ENCODE assay signal across 8 cellular contexts in the genomic region with DNA sequence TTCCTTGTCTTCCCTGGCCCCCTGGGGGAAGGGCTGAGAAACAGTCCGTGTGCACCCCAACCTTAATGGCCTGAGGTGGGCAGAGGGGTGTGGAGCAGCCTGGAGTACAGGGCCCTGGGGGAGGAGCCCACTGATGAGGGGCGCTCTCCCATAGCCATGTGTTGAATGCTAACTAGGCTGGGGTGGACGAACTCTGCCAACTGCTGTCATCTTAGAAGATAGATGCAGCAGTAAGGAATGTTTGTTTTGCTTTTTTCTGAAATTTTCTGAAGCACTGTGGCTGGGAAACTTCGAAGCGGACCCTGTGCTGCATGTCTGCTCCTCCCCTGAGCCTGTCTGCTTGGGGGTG. TPM values are rescaled to one million over a fixed set of nuclear protein-coding genes. Genes with fewer than 3 reads are reported as not detected.
DNase-seq lines count a peak whose midpoint lies in the region; TF ChIP-seq lines count a peak whose summit lies in the region.

No MANE protein-coding gene starts in this region.

- no peak overlapping the region for H3K23ac ChIP-seq in trophoblast cell (ENCODE audit: low read length)

- TF ChIP-seq CTCF in CD14-positive monocyte (IDR thresholded peaks at IDR 0.05) (no peak), esophagus muscularis mucosa (IDR thresholded peaks at IDR 0.05) (no peak)

- H3K36me3 ChIP-seq in esophagus muscularis mucosa = peaks cover 5 to 71% (median 46%) of the 10 kb centered on the region in 4 donors
- no peaks in the 10 kb centered on the region for H3K36me3 ChIP-seq in trophoblast cell (ENCODE audit: control insufficient read depth in 1 of 2, insufficient read depth in 2 of 2, low read length in 2 of 2)

- H3K14ac ChIP-seq in trophoblast cell (ENCODE audit: low read length) = no peak overlapping the region

- H3K27me3 Mint-ChIP-seq in CD14-positive monocyte (ENCODE audit: low read depth in 3 of 3) = peaks cover 0 to 5% (median 2%) of the 10 kb centered on the region in 3 donors

- H2BK12ac ChIP-seq in trophoblast cell (ENCODE audit: low read length) = no peak overlapping the region

- no peak for TF ChIP-seq POLR2A in esophagus muscularis mucosa (IDR thresholded peaks at IDR 0.05; ENCODE audit: low read depth)

- H3K79me1 ChIP-seq in trophoblast cell (ENCODE audit: low read length) = peaks cover 5% of the 10 kb centered on the region

- H3K27me3 ChIP-seq in esophagus muscularis mucosa (no peaks in the 10 kb centered on the region), trophoblast cell (ENCODE audit: insufficient read depth, low read length) (no peaks in the 10 kb centered on the region)

- peak overlapping the region; percentile 79 for H4K91ac ChIP-seq in trophoblast cell (ENCODE audit: low read depth, low read length)

- intact Hi-C loops in CD14-positive monocyte (cut with micrococcal nuclease) = loop anchor here in 1 of 2 donors (5.0 kb wide), 1 partner anchor 60 kb away; no protein-coding TSS in a partner anchor
- intact Hi-C loops in esophagus muscularis mucosa (cut with DNase I) = no loop called here

- H2BK5ac ChIP-seq in trophoblast cell (ENCODE audit: low read depth, low read length, poor library complexity) = peak overlapping the region; percentile 11

- no peak overlapping the region for H3K9ac ChIP-seq in trophoblast cell (ENCODE audit: low read length)

- H3K36me3 Mint-ChIP-seq in CD14-positive monocyte = peaks cover 69 to 84% of the 10 kb centered on the region in 2 donors

- peak overlapping the region; percentile 50 to 58 for H3K4me3 Mint-ChIP-seq in CD14-positive monocyte

- no peaks in the 10 kb centered on the region for H3K79me2 ChIP-seq in trophoblast cell (ENCODE audit: control insufficient read depth, insufficient read depth, low read length, poor library complexity)

- no peak overlapping the region for H3K4ac ChIP-seq in trophoblast cell (ENCODE audit: low read depth, low read length)

- no peak overlapping the region for H3K4me2 ChIP-seq in trophoblast cell (ENCODE audit: low read length)

- 33% methylated on average over 5 of the region's 5 CpGs for WGBS in esophagus muscularis mucosa
- no CpG with 5 or more reads among the region's 5 CpGs for WGBS in trophoblast cell (ENCODE audit: extremely low coverage, insufficient coverage, insufficient read length)

- no peaks in the 10 kb centered on the region for H3K9me3 ChIP-seq in esophagus muscularis mucosa
- peaks cover 4% of the 10 kb centered on the region for H3K9me3 ChIP-seq in trophoblast cell (ENCODE audit: insufficient read depth, low read depth, low read length)

- peak overlapping the region; percentile 59 for H4K8ac ChIP-seq in trophoblast cell (ENCODE audit: low read depth, low read length)

- H2AFZ ChIP-seq in trophoblast cell (ENCODE audit: insufficient read depth, low read length, poor library complexity) = peak overlapping the region; percentile 2

- peak overlapping the region; percentile 51 to 72 (median 66) for H3K27ac ChIP-seq in esophagus muscularis mucosa (replicated peaks in 1 of 4)
- no peak overlapping the region for H3K27ac ChIP-seq in trophoblast cell (ENCODE audit: low read depth, low read length)

- H2AK5ac ChIP-seq in trophoblast cell (ENCODE audit: low read length) = no peak overlapping the region

- H3K4me3 ChIP-seq in esophagus muscularis mucosa = no peak overlapping the region
- H3K4me3 ChIP-seq in trophoblast cell (ENCODE audit: low read depth, low read length) = no peak overlapping the region

- H3K4me1 Mint-ChIP-seq in CD14-positive monocyte = peaks cover 83% of the 10 kb centered on the region

- peaks cover 47 to 80% (median 62%) of the 10 kb centered on the region in 4 donors for H3K4me1 ChIP-seq in esophagus muscularis mucosa
- peaks cover 5 to 8% of the 10 kb centered on the region in 2 experiments for H3K4me1 ChIP-seq in trophoblast cell (ENCODE audit: control insufficient read depth in 1 of 2, insufficient read depth in 2 of 2, low read length in 2 of 2)

- H4K12ac ChIP-seq in trophoblast cell (ENCODE audit: low read depth, low read length) = no peak overlapping the region

- peak overlapping the region; percentile 75 to 93 (median 88) for H3K27ac Mint-ChIP-seq in CD14-positive monocyte

- H2BK120ac ChIP-seq in trophoblast cell (ENCODE audit: insufficient read depth, low read length, poor library complexity) = no peak overlapping the region

- no peak for TF ChIP-seq EP300 in esophagus muscularis mucosa (IDR thresholded peaks at IDR 0.05)

- no peaks in the 10 kb centered on the region for H3K9me3 Mint-ChIP-seq in CD14-positive monocyte

- DNase-seq in CD14-positive monocyte (ENCODE audit: low spot score) (no peak), NCI-H446 (lab: John Stamatoyannopoulos, UW) (peak; percentile 70 to 73), esophagus muscularis mucosa (ENCODE audit: extremely low spot score) (no peak), trophoblast cell (no peak), amniotic stem cell (lab: John Stamatoyannopoulos, UW) (no peak), NCI-H526 treated with DMSO at 0.1 percent for 48 hours (lab: John Stamatoyannopoulos, UW) (no peak), NCI-H1436 treated with DMSO at 0.1 percent for 48 hours (lab: John Stamatoyannopoulos, UW) (no peak), mesenteric fat pad (ENCODE audit: low spot score) (no peak)

- no peak overlapping the region for H3K18ac ChIP-seq in trophoblast cell (ENCODE audit: low read length)

RNA-seq across cellular contexts. Expression of a gene that starts 54.8 kb away (rescaled TPM):
- polyA plus RNA-seq in CD14-positive monocyte = 100 to 1,000 TPM; 410 to 502 TPM
- total RNA-seq in esophagus muscularis mucosa (100 to 1,000 TPM; 185 to 291 (median 211) TPM), mesenteric fat pad (288 TPM)
- 200 TPM in 2 replicates for polyA plus RNA-seq in trophoblast cell (2013)

Comparison
In these comparisons a context has a peak if more than half of its experiments do, and no peak if none do; other contexts are left out.
1. DNase-seq: peak in NCI-H446 (2 of 2); none in CD14-positive monocyte (single experiment), esophagus muscularis mucosa (single experiment), trophoblast cell (0 of 2), amniotic stem cell (single experiment), NCI-H526 treated with DMSO at 0.1 percent for 48 hours (single experiment), NCI-H1436 treated with DMSO at 0.1 percent for 48 hours (single experiment) and mesenteric fat pad (single experiment).